2 cellular contexts compared by ENCODE assay signal in the genomic region with DNA sequence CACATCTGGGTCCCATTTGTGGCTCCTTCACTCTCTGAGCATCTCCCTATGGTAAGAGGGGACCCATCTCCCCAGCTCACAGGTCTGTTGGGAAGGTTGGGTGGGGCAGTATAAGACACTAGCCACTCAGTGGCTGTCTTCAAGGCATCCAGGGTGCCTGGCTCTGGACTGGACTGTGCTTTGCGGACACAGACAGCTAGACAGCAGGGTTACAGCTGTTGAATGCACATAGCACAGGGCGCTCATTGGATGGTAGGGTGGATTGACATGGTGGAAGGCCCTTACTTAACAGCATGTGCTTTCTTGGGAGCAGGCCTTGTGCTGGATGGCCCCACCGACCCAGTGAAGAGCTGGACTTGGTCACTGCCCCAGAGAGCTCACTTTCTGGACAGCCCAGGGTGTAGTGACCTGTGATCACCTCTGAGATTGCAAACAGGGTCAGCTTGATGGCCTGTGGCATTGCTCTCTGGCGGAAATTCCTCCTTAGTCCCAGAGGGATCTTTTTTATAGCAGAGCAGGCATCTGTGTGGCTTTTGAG.
TF ChIP-seq lines count a peak whose summit lies in the region.

No MANE protein-coding gene starts in this region.

TF ChIP-seq in liver, 16 proteins besides CTCF, POLR2A, EP300 and RAD21 (continued from another document):
- TF ChIP-seq, protein P1, sequence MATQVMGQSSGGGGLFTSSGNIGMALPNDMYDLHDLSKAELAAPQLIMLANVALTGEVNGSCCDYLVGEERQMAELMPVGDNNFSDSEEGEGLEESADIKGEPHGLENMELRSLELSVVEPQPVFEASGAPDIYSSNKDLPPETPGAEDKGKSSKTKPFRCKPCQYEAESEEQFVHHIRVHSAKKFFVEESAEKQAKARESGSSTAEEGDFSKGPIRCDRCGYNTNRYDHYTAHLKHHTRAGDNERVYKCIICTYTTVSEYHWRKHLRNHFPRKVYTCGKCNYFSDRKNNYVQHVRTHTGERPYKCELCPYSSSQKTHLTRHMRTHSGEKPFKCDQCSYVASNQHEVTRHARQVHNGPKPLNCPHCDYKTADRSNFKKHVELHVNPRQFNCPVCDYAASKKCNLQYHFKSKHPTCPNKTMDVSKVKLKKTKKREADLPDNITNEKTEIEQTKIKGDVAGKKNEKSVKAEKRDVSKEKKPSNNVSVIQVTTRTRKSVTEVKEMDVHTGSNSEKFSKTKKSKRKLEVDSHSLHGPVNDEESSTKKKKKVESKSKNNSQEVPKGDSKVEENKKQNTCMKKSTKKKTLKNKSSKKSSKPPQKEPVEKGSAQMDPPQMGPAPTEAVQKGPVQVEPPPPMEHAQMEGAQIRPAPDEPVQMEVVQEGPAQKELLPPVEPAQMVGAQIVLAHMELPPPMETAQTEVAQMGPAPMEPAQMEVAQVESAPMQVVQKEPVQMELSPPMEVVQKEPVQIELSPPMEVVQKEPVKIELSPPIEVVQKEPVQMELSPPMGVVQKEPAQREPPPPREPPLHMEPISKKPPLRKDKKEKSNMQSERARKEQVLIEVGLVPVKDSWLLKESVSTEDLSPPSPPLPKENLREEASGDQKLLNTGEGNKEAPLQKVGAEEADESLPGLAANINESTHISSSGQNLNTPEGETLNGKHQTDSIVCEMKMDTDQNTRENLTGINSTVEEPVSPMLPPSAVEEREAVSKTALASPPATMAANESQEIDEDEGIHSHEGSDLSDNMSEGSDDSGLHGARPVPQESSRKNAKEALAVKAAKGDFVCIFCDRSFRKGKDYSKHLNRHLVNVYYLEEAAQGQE (IDR thresholded peaks at IDR 0.05), result no peak
- TF ChIP-seq MAX (IDR thresholded peaks at IDR 0.05), result no peak
- TF ChIP-seq HNF4G (IDR thresholded peaks at IDR 0.05), result peak; percentile 17
- peak; percentile 86 to 88 for TF ChIP-seq HNF4A (conservative IDR thresholded peaks at IDR 0.05)
- TF ChIP-seq TAF1 (conservative IDR thresholded peaks at IDR 0.05), result no peak
- peak; percentile 75 for TF ChIP-seq SP1 (IDR thresholded peaks at IDR 0.05)
- TF ChIP-seq JUND (IDR thresholded peaks at IDR 0.05), result peak in 1 of 2 donors; percentile 19
- TF ChIP-seq EGR1 (IDR thresholded peaks at IDR 0.05; ENCODE audit: low read depth in 2 of 2), result no peak
- TF ChIP-seq, protein P2, sequence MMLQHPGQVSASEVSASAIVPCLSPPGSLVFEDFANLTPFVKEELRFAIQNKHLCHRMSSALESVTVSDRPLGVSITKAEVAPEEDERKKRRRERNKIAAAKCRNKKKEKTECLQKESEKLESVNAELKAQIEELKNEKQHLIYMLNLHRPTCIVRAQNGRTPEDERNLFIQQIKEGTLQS (IDR thresholded peaks at IDR 0.05), result no peak
- no peak for TF ChIP-seq YY1 (IDR thresholded peaks at IDR 0.05)
- no peak for TF ChIP-seq GABPA (IDR thresholded peaks at IDR 0.05 in 1 of 2, conservative IDR thresholded peaks at IDR 0.05 in 1 of 2)
- TF ChIP-seq FOXA1 (IDR thresholded peaks at IDR 0.05), result no peak
- TF ChIP-seq, protein P3, sequence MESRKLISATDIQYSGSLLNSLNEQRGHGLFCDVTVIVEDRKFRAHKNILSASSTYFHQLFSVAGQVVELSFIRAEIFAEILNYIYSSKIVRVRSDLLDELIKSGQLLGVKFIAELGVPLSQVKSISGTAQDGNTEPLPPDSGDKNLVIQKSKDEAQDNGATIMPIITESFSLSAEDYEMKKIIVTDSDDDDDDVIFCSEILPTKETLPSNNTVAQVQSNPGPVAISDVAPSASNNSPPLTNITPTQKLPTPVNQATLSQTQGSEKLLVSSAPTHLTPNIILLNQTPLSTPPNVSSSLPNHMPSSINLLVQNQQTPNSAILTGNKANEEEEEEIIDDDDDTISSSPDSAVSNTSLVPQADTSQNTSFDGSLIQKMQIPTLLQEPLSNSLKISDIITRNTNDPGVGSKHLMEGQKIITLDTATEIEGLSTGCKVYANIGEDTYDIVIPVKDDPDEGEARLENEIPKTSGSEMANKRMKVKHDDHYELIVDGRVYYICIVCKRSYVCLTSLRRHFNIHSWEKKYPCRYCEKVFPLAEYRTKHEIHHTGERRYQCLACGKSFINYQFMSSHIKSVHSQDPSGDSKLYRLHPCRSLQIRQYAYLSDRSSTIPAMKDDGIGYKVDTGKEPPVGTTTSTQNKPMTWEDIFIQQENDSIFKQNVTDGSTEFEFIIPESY (IDR thresholded peaks at IDR 0.05), result no peak
- TF ChIP-seq FOXA2 (IDR thresholded peaks at IDR 0.05), result no peak
- peak; percentile 89 to 94 for TF ChIP-seq RXRA (IDR thresholded peaks at IDR 0.05)

TF ChIP-seq in SK-N-SH, 30 proteins besides CTCF, POLR2A, EP300 and RAD21 (continued from another document):
- TF ChIP-seq, protein P1 (IDR thresholded peaks at IDR 0.05; ENCODE audit: low read depth, low read length), result no peak
- TF ChIP-seq RFX5 (IDR thresholded peaks at IDR 0.05; ENCODE audit: low read length) (no peak), SIN3A (IDR thresholded peaks at IDR 0.05; ENCODE audit: borderline replicate concordance, low read depth, low read length) (no peak), JUND (IDR thresholded peaks at IDR 0.05) (no peak), EZH2phosphoT487 (IDR thresholded peaks at IDR 0.05; ENCODE audit: borderline replicate concordance, low read depth) (no peak), FOSL2 (IDR thresholded peaks at IDR 0.05; ENCODE audit: borderline replicate concordance, low read depth) (no peak), NFIC (IDR thresholded peaks at IDR 0.05; ENCODE audit: borderline replicate concordance) (no peak), USF1 (IDR thresholded peaks at IDR 0.05; ENCODE audit: borderline replicate concordance, low read depth) (no peak), NRF1 (IDR thresholded peaks at IDR 0.05; ENCODE audit: low read depth, low read length) (no peak), MAX (IDR thresholded peaks at IDR 0.05; ENCODE audit: low read depth) (no peak), TAF1 (IDR thresholded peaks at IDR 0.05; ENCODE audit: borderline replicate concordance, low read depth, low read length) (no peak), CHD2 (IDR thresholded peaks at IDR 0.05; ENCODE audit: low read length, partially characterized antibody) (no peak)
- TF ChIP-seq, protein P4, sequence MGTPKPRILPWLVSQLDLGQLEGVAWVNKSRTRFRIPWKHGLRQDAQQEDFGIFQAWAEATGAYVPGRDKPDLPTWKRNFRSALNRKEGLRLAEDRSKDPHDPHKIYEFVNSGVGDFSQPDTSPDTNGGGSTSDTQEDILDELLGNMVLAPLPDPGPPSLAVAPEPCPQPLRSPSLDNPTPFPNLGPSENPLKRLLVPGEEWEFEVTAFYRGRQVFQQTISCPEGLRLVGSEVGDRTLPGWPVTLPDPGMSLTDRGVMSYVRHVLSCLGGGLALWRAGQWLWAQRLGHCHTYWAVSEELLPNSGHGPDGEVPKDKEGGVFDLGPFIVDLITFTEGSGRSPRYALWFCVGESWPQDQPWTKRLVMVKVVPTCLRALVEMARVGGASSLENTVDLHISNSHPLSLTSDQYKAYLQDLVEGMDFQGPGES (IDR thresholded peaks at IDR 0.05; ENCODE audit: low read depth, low read length), result no peak
